ENCODE assay signal across 23 cellular contexts in genomic region chr9:3012245-3012644, GRCh38.
"Had no signal": no experiment of that assay in that cellular context is flagged by ENCODE, and none has a peak within 500 bp of the region (broad histone marks: within the 10 kb centered on the region; RNA-seq: fewer than 3 reads in every experiment).

No MANE protein-coding gene starts in this region.

- H3K4me3 Mint-ChIP-seq: immature natural killer cell; naive thymus-derived CD8-positive, alpha-beta T cell; stimulated activated naive CD8-positive, alpha-beta T cell treated with anti-CD3 and anti-CD28 coated beads, Interleukin-15, amount 100 ng/mL, for 72 hours had no signal

- H3K36me3 Mint-ChIP-seq: immature natural killer cell; naive thymus-derived CD8-positive, alpha-beta T cell had no signal

- H3K27me3 ChIP-seq: dorsolateral prefrontal cortex, neutrophil, pancreas, right lobe of liver, suprapubic skin, transverse colon, upper lobe of right lung, uterus had no signal

- H3K27ac ChIP-seq: dorsolateral prefrontal cortex, left ventricle myocardium inferior, lower lobe of right lung, neutrophil, pancreas, right lobe of liver, suprapubic skin, transverse colon, upper lobe of right lung, uterus had no signal

- H3K9me3 Mint-ChIP-seq: immature natural killer cell had no signal

- H3K4me3 ChIP-seq: dorsolateral prefrontal cortex, left ventricle myocardium inferior, lower lobe of right lung, pancreas, right lobe of liver, suprapubic skin, transverse colon, upper lobe of right lung, uterus had no signal

- ATAC-seq: left colon; lower lobe of right lung; naive thymus-derived CD8-positive, alpha-beta T cell; right lobe of liver; stimulated activated naive CD8-positive, alpha-beta T cell treated with anti-CD3 and anti-CD28 coated beads, Interleukin-15, amount 100 ng/mL, for 72 hours; upper lobe of right lung had no signal

- DNase-seq: dorsolateral prefrontal cortex; effector CD4-positive, alpha-beta T cell; hypothalamus; immature natural killer cell; islet precursor cell; kidney glomerular epithelial cell; left colon; left ventricle myocardium inferior; lower lobe of right lung; naive thymus-derived CD8-positive, alpha-beta T cell; pancreas; retina; right lobe of liver; small intestine; stimulated activated CD4-positive, alpha-beta T cell treated with anti-CD3 and anti-CD28 coated beads, Interleukin-15, amount 100 ng/mL, for 24 hours; stimulated activated CD4-positive, alpha-beta T cell treated with anti-CD3 and anti-CD28 coated beads, Interleukin-2, amount 100 ng/mL, for 48 hours; stimulated activated naive CD4-positive, alpha-beta T cell; stimulated activated naive CD8-positive, alpha-beta T cell treated with anti-CD3 and anti-CD28 coated beads, Interleukin-15, amount 100 ng/mL, for 72 hours; transverse colon; upper lobe of right lung; uterus had no signal

- H3K4me1 Mint-ChIP-seq: immature natural killer cell; naive thymus-derived CD8-positive, alpha-beta T cell; stimulated activated naive CD8-positive, alpha-beta T cell treated with anti-CD3 and anti-CD28 coated beads, Interleukin-15, amount 100 ng/mL, for 72 hours had no signal

- H3K4me1 ChIP-seq: left ventricle myocardium inferior, lower lobe of right lung, pancreas, right lobe of liver, suprapubic skin, transverse colon, upper lobe of right lung, uterus had no signal

- H3K9me3 ChIP-seq: left ventricle myocardium inferior, lower lobe of right lung, neutrophil, pancreas, right lobe of liver, suprapubic skin, transverse colon, upper lobe of right lung, uterus had no signal

- H3K27me3 Mint-ChIP-seq: stimulated activated naive CD8-positive, alpha-beta T cell treated with anti-CD3 and anti-CD28 coated beads, Interleukin-15, amount 100 ng/mL, for 72 hours had no signal

- H3K27ac Mint-ChIP-seq: immature natural killer cell; naive thymus-derived CD8-positive, alpha-beta T cell; stimulated activated naive CD8-positive, alpha-beta T cell treated with anti-CD3 and anti-CD28 coated beads, Interleukin-15, amount 100 ng/mL, for 72 hours had no signal

- H3K36me3 ChIP-seq: left ventricle myocardium inferior, lower lobe of right lung, neutrophil, pancreas, right lobe of liver, suprapubic skin, transverse colon, upper lobe of right lung, uterus had no signal
